6 cellular contexts compared by ENCODE assay signal in genomic region chr5:125698420-125698819, GRCh38.
"Had no signal": no experiment of that assay in that cellular context is flagged by ENCODE, and none has a peak within 500 bp of the region (broad histone marks: within the 10 kb centered on the region; RNA-seq: fewer than 3 reads in every experiment).

No MANE protein-coding gene starts in this region.

- H3K4me2 ChIP-seq: GM23338 had no signal

- H2AFZ ChIP-seq: GM23338 had no signal

- DNase-seq: H9, HCEC 1CT had no signal

- FAIRE-seq: H1, H54, HepG2 had no signal

- ATAC-seq: GM23338, HepG2 had no signal

- H3K4me3 ChIP-seq: GM23338 had no signal
